ENCODE assay signal across 8 cellular contexts in genomic region chr19:3573162-3573857, GRCh38. TPM values are rescaled to one million over a fixed set of nuclear protein-coding genes. Genes with fewer than 3 reads are reported as not detected.
DNase-seq lines count a peak whose midpoint lies in the region; ATAC-seq lines count a peak whose summit lies in the region.

No MANE protein-coding gene starts in this region.

- peak; percentile 0 for ATAC-seq in HG03342 (IDR thresholded peaks at IDR 0.05; ENCODE audit: unreplicated experiment)
- peak; percentile 9 for ATAC-seq in activated naive CD4-positive, alpha-beta T cell treated with anti-CD3 and anti-CD28 coated beads, Interleukin-2, amount 50 U/mL, for 72 hours
- ATAC-seq in stimulated activated naive B cell treated with anti-CD40 and anti-IgM and Interleukin-4, amounts not matched to agents 10 μg/mL and 1 μg/mL and 100 μg/mL, for 72 hours (replicated peaks), result peak; percentile 21 to 38
- no peak for ATAC-seq in HG02885 (IDR thresholded peaks at IDR 0.05; ENCODE audit: poor library complexity, unreplicated experiment)

- H3K9me3 Mint-ChIP-seq in activated naive CD4-positive, alpha-beta T cell treated with anti-CD3 and anti-CD28 coated beads, Interleukin-2, amount 50 U/mL, for 72 hours, result no peaks in the 10 kb centered on the region
- H3K9me3 Mint-ChIP-seq in stimulated activated naive B cell treated with anti-CD40 and anti-IgM and Interleukin-4, amounts not matched to agents 10 μg/mL and 1 μg/mL and 100 μg/mL, for 72 hours, result peaks cover 0 to 2% of the 10 kb centered on the region in 2 donors

- H3K27ac Mint-ChIP-seq in activated naive CD4-positive, alpha-beta T cell treated with anti-CD3 and anti-CD28 coated beads, Interleukin-2, amount 50 U/mL, for 72 hours, result peak overlapping the region in 1 of 2 donors; percentile 66
- H3K27ac Mint-ChIP-seq in stimulated activated naive B cell treated with anti-CD40 and anti-IgM and Interleukin-4, amounts not matched to agents 10 μg/mL and 1 μg/mL and 100 μg/mL, for 72 hours, result peak overlapping the region; percentile 76

- H3K4me3 Mint-ChIP-seq in stimulated activated naive B cell treated with anti-CD40 and anti-IgM and Interleukin-4, amounts not matched to agents 10 μg/mL and 1 μg/mL and 100 μg/mL, for 72 hours, result peak overlapping the region; percentile 83 to 85

- peak overlapping the region; percentile 92 for H3K4me3 ChIP-seq in iPS-18c (ENCODE audit: insufficient read depth, low read depth, low read length)

- H3K36me3 Mint-ChIP-seq in activated naive CD4-positive, alpha-beta T cell treated with anti-CD3 and anti-CD28 coated beads, Interleukin-2, amount 50 U/mL, for 72 hours, result peaks cover 0 to 10% of the 10 kb centered on the region in 2 donors
- H3K36me3 Mint-ChIP-seq in stimulated activated naive B cell treated with anti-CD40 and anti-IgM and Interleukin-4, amounts not matched to agents 10 μg/mL and 1 μg/mL and 100 μg/mL, for 72 hours, result peaks cover 21 to 27% of the 10 kb centered on the region in 2 donors

- H3K27me3 Mint-ChIP-seq in stimulated activated naive B cell treated with anti-CD40 and anti-IgM and Interleukin-4, amounts not matched to agents 10 μg/mL and 1 μg/mL and 100 μg/mL, for 72 hours, result no peaks in the 10 kb centered on the region

- no peaks in the 10 kb centered on the region for H3K9me3 ChIP-seq in iPS-18c (ENCODE audit: control insufficient read depth, insufficient read depth, low read length)

- peaks cover 21 to 31% of the 10 kb centered on the region in 2 donors for H3K4me1 Mint-ChIP-seq in stimulated activated naive B cell treated with anti-CD40 and anti-IgM and Interleukin-4, amounts not matched to agents 10 μg/mL and 1 μg/mL and 100 μg/mL, for 72 hours

- DNase-seq in NCI-H2227 (lab: John Stamatoyannopoulos, UW; ENCODE audit: unreplicated experiment) (peak; percentile 27), NCI-H2227 treated with DMSO at 0.1 percent for 48 hours (lab: John Stamatoyannopoulos, UW) (no peak), NCI-H1436 (lab: John Stamatoyannopoulos, UW) (no peak)
- peak in 1 of 2 donors; percentile 48 for DNase-seq in activated naive CD4-positive, alpha-beta T cell treated with anti-CD3 and anti-CD28 coated beads, Interleukin-2, amount 50 U/mL, for 72 hours (ENCODE audit: low spot score in 2 of 2)
- no peak for DNase-seq in stimulated activated naive B cell treated with anti-CD40 and anti-IgM and Interleukin-4, amounts not matched to agents 10 μg/mL and 1 μg/mL and 100 μg/mL, for 72 hours

RNA-seq across cellular contexts. Expression of gene HMG20B, which starts 0.6 kb away (rescaled TPM):
- total RNA-seq in activated naive CD4-positive, alpha-beta T cell treated with anti-CD3 and anti-CD28 coated beads, Interleukin-2, amount 50 U/mL, for 72 hours, result 10 to 100 TPM; 66.2 to 86.9 TPM

RNA-seq across cellular contexts. Expression of gene GIPC3, which starts 12.0 kb away (rescaled TPM):
- 1 to 10 TPM in 1 of 2 donors, under 1 TPM in 1; 0.59 to 1.2 TPM for total RNA-seq in activated naive CD4-positive, alpha-beta T cell treated with anti-CD3 and anti-CD28 coated beads, Interleukin-2, amount 50 U/mL, for 72 hours

RNA-seq across cellular contexts. Expression of gene MFSD12, which starts 15.9 kb away (rescaled TPM):
- 10 to 100 TPM; 40.1 to 47.5 TPM for total RNA-seq in activated naive CD4-positive, alpha-beta T cell treated with anti-CD3 and anti-CD28 coated beads, Interleukin-2, amount 50 U/mL, for 72 hours

RNA-seq across cellular contexts. Expression of gene TBXA2R, which starts 33.4 kb away (rescaled TPM):
- total RNA-seq in activated naive CD4-positive, alpha-beta T cell treated with anti-CD3 and anti-CD28 coated beads, Interleukin-2, amount 50 U/mL, for 72 hours, result 1 to 10 TPM; 1.3 to 1.8 TPM

RNA-seq across cellular contexts. Expression of gene TEKTIP1, which starts 34.3 kb away (rescaled TPM):
- total RNA-seq in activated naive CD4-positive, alpha-beta T cell treated with anti-CD3 and anti-CD28 coated beads, Interleukin-2, amount 50 U/mL, for 72 hours, result 1 to 10 TPM; 3.0 to 3.8 TPM
